Comparison of ENCODE assay signal across 15 cellular contexts in genomic region chr1:236535656-236536293, GRCh38. TPM values are rescaled to one million over a fixed set of nuclear protein-coding genes. Genes with fewer than 3 reads are reported as not detected.
A peak's percentile ranks its signal among the peaks of the same experiment; 100 is the strongest.
DNase-seq lines count a peak whose midpoint lies in the region; ATAC-seq and TF ChIP-seq lines count a peak whose summit lies in the region.
"Had no signal": no experiment of that assay in that cellular context is flagged by ENCODE, and none has a peak within 500 bp of the region (broad histone marks: within the 10 kb centered on the region; RNA-seq: fewer than 3 reads in every experiment).

No MANE protein-coding gene starts in this region.

- H3K27ac Mint-ChIP-seq in activated T-cell treated with anti-CD3 and anti-CD28 coated beads, Interleukin-2, amount 50 U/mL, for 72 hours = peak overlapping the region; percentile 41
- H3K27ac Mint-ChIP-seq in activated T-helper 17 cell treated with anti-CD3 and anti-CD28 coated beads, Interleukin-2, amount 50 U/mL, for 72 hours = peak overlapping the region; percentile 73
- peak overlapping the region; percentile 52 for H3K27ac Mint-ChIP-seq in stimulated activated naive B cell treated with anti-CD40 and anti-IgM and Interleukin-4, amounts not matched to agents 10 μg/mL and 1 μg/mL and 100 μg/mL, for 72 hours

- no peaks in the 10 kb centered on the region for H3K9me3 Mint-ChIP-seq in activated T-cell treated with anti-CD3 and anti-CD28 coated beads, Interleukin-2, amount 50 U/mL, for 72 hours
- no peaks in the 10 kb centered on the region for H3K9me3 Mint-ChIP-seq in activated T-helper 17 cell treated with anti-CD3 and anti-CD28 coated beads, Interleukin-2, amount 50 U/mL, for 72 hours
- H3K9me3 Mint-ChIP-seq in stimulated activated naive B cell treated with anti-CD40 and anti-IgM and Interleukin-4, amounts not matched to agents 10 μg/mL and 1 μg/mL and 100 μg/mL, for 72 hours = no peaks in the 10 kb centered on the region

- no peaks in the 10 kb centered on the region for H3K27me3 ChIP-seq in osteoblast (ENCODE audit: insufficient read depth, low read length)
- H3K27me3 ChIP-seq: adrenal gland, dorsolateral prefrontal cortex, gastroesophageal sphincter, left lung had no signal

- no peak for TF ChIP-seq CTCF in osteoblast (IDR thresholded peaks at IDR 0.05; ENCODE audit: extremely low read depth, low read depth, low read length)
- TF ChIP-seq CTCF in GM20000 (IDR thresholded peaks at IDR 0.05; ENCODE audit: extremely low read depth, missing control alignments) = no peak

- peaks cover 13% of the 10 kb centered on the region for H3K4me1 ChIP-seq in osteoblast (ENCODE audit: insufficient read depth, low read length)
- H3K4me1 ChIP-seq: adrenal gland had no signal

- no peak overlapping the region for H3K27ac ChIP-seq in osteoblast (ENCODE audit: low read depth, low read length)
- H3K27ac ChIP-seq: adrenal gland, gastroesophageal sphincter, left lung had no signal

- no peaks in the 10 kb centered on the region for H3K27me3 Mint-ChIP-seq in activated T-cell treated with anti-CD3 and anti-CD28 coated beads, Interleukin-2, amount 50 U/mL, for 72 hours (ENCODE audit: low read depth)
- H3K27me3 Mint-ChIP-seq in activated T-helper 17 cell treated with anti-CD3 and anti-CD28 coated beads, Interleukin-2, amount 50 U/mL, for 72 hours = no peaks in the 10 kb centered on the region
- no peaks in the 10 kb centered on the region for H3K27me3 Mint-ChIP-seq in stimulated activated naive B cell treated with anti-CD40 and anti-IgM and Interleukin-4, amounts not matched to agents 10 μg/mL and 1 μg/mL and 100 μg/mL, for 72 hours

- peaks cover 29% of the 10 kb centered on the region for H3K79me2 ChIP-seq in osteoblast (ENCODE audit: insufficient read depth, low read length)

- H3K4me2 ChIP-seq in osteoblast (ENCODE audit: insufficient read depth, low read length) = no peak overlapping the region

- H4K20me1 ChIP-seq in osteoblast (ENCODE audit: insufficient read depth, low read length) = peaks cover 18% of the 10 kb centered on the region

- peaks cover 37% of the 10 kb centered on the region for H3K36me3 ChIP-seq in osteoblast (ENCODE audit: insufficient read depth, low read length)

- H3K4me3 Mint-ChIP-seq in activated T-cell treated with anti-CD3 and anti-CD28 coated beads, Interleukin-2, amount 50 U/mL, for 72 hours = no peak overlapping the region
- H3K4me3 Mint-ChIP-seq in activated T-helper 17 cell treated with anti-CD3 and anti-CD28 coated beads, Interleukin-2, amount 50 U/mL, for 72 hours = no peak overlapping the region
- no peak overlapping the region for H3K4me3 Mint-ChIP-seq in stimulated activated naive B cell treated with anti-CD40 and anti-IgM and Interleukin-4, amounts not matched to agents 10 μg/mL and 1 μg/mL and 100 μg/mL, for 72 hours

- H2AFZ ChIP-seq in osteoblast (ENCODE audit: low read length) = no peak overlapping the region

- peaks cover 6 to 24% of the 10 kb centered on the region in 2 donors for H3K36me3 Mint-ChIP-seq in activated T-cell treated with anti-CD3 and anti-CD28 coated beads, Interleukin-2, amount 50 U/mL, for 72 hours (ENCODE audit: insufficient read depth in 2 of 2)
- H3K36me3 Mint-ChIP-seq in activated T-helper 17 cell treated with anti-CD3 and anti-CD28 coated beads, Interleukin-2, amount 50 U/mL, for 72 hours (ENCODE audit: low read depth) = peaks cover 96% of the 10 kb centered on the region
- peaks cover 36 to 47% of the 10 kb centered on the region in 2 donors for H3K36me3 Mint-ChIP-seq in stimulated activated naive B cell treated with anti-CD40 and anti-IgM and Interleukin-4, amounts not matched to agents 10 μg/mL and 1 μg/mL and 100 μg/mL, for 72 hours

- H3K4me3 ChIP-seq in osteoblast (ENCODE audit: insufficient read depth, low read length) = no peak overlapping the region
- H3K4me3 ChIP-seq: adrenal gland, gastroesophageal sphincter, left lung had no signal

- ATAC-seq in activated T-cell treated with anti-CD3 and anti-CD28 coated beads, Interleukin-2, amount 50 U/mL, for 72 hours (replicated peaks in 1 of 2) = no peak
- ATAC-seq in activated T-helper 17 cell treated with anti-CD3 and anti-CD28 coated beads, Interleukin-2, amount 50 U/mL, for 72 hours (replicated peaks) = no peak
- no peak for ATAC-seq in stimulated activated naive B cell treated with anti-CD40 and anti-IgM and Interleukin-4, amounts not matched to agents 10 μg/mL and 1 μg/mL and 100 μg/mL, for 72 hours (replicated peaks)
- ATAC-seq in GM21528 (IDR thresholded peaks at IDR 0.05; ENCODE audit: low FRiP score, unreplicated experiment) = no peak
- ATAC-seq: gastroesophageal sphincter, left lung had no signal

- DNase-seq in activated T-cell treated with anti-CD3 and anti-CD28 coated beads, Interleukin-2, amount 50 U/mL, for 72 hours = no peak
- DNase-seq in activated T-cell treated with anti-CD3 and anti-CD28 coated beads for 4 hours = no peak
- DNase-seq in NCI-H2196 (lab: John Stamatoyannopoulos, UW; ENCODE audit: unreplicated experiment) = peak; percentile 62
- no peak for DNase-seq in stimulated activated naive B cell treated with anti-CD40 and anti-IgM and Interleukin-4, amounts not matched to agents 10 μg/mL and 1 μg/mL and 100 μg/mL, for 72 hours
- no peak for DNase-seq in osteoblast (ENCODE audit: insufficient read length, low spot score, missing footprints)
- no peak for DNase-seq in GM20000 (ENCODE audit: low spot score)
- DNase-seq: activated CD4-positive, alpha-beta T cell treated with anti-CD3 and anti-CD28 coated beads for 1 hour; adrenal gland; AML-193; dorsolateral prefrontal cortex; left lung; stimulated activated CD4-positive, alpha-beta T cell treated with anti-CD3 and anti-CD28 coated beads, Interleukin-2, amount 100 ng/mL, for 48 hours had no signal

- H3K4me1 Mint-ChIP-seq in activated T-cell treated with anti-CD3 and anti-CD28 coated beads, Interleukin-2, amount 50 U/mL, for 72 hours (ENCODE audit: low read depth) = peaks cover 35% of the 10 kb centered on the region
- peaks cover 40% of the 10 kb centered on the region for H3K4me1 Mint-ChIP-seq in activated T-helper 17 cell treated with anti-CD3 and anti-CD28 coated beads, Interleukin-2, amount 50 U/mL, for 72 hours
- peaks cover 15 to 27% of the 10 kb centered on the region in 2 donors for H3K4me1 Mint-ChIP-seq in stimulated activated naive B cell treated with anti-CD40 and anti-IgM and Interleukin-4, amounts not matched to agents 10 μg/mL and 1 μg/mL and 100 μg/mL, for 72 hours

- H3K9me3 ChIP-seq in osteoblast (ENCODE audit: low read depth, low read length) = no peaks in the 10 kb centered on the region
- H3K9me3 ChIP-seq: adrenal gland, gastroesophageal sphincter, left lung had no signal

RNA-seq across cellular contexts. Expression of gene LGALS8, which starts 12.0 kb away (rescaled TPM):
- 10 to 100 TPM; 70.1 to 96.9 TPM for total RNA-seq in activated T-cell treated with anti-CD3 and anti-CD28 coated beads, Interleukin-2, amount 50 U/mL, for 72 hours
- 100 to 1,000 TPM; 114 to 253 TPM for total RNA-seq in activated T-helper 17 cell treated with anti-CD3 and anti-CD28 coated beads, Interleukin-2, amount 50 U/mL, for 72 hours
- 79.6 and 86.9 TPM in 2 replicates for total RNA-seq in osteoblast
